In the genomic region with DNA sequence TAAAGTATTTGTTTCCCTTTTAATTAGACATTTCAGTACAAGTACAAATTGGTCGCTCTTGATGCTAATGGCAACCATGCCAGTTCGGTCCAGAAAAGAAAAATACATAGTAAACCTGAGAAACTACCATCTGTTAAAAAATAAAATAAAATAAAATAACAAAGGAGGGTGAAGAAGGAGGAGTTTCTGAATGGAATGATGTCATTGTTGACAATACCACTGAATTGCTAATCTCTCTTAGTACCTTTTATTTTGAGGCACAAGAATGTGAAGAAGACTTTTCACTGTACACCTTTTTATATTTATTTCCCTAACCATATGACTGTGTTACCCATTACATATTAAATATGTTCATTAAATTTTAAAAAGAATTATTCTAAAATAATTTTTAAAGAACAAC, we compare ENCODE assay signal across 36 cellular contexts. TPM values are rescaled to one million over a fixed set of nuclear protein-coding genes. Genes with fewer than 3 reads are reported as not detected.
"Had no signal": no experiment of that assay in that cellular context is flagged by ENCODE, and none has a peak within 500 bp of the region (broad histone marks: within the 10 kb centered on the region; RNA-seq: fewer than 3 reads in every experiment).

No MANE protein-coding gene starts in this region.

- DNase-seq: activated B cell treated with CpG ODN at 0.5 μM for 24 hours; activated CD4-positive, alpha-beta memory T cell treated with anti-CD3 and anti-CD28 coated beads for 36 hours; activated CD4-positive, alpha-beta T cell treated with anti-CD3 and anti-CD28 coated beads for 4 hours; activated CD4-positive, alpha-beta T cell treated with anti-CD3 and anti-CD28 coated beads, Interleukin-2, amount 10 ng/mL, durations not matched to agents 24 days and 14 days; activated CD4-positive, alpha-beta T cell treated with anti-CD3 and anti-CD28 coated beads, Interleukin-2, amount 50 U/mL, for 1 hour; activated CD4-positive, alpha-beta T cell treated with anti-CD3 and anti-CD28 coated beads, Interleukin-2, amount 50 U/mL, for 4 hours; activated CD4-positive, CD25-positive, alpha-beta regulatory T cell treated with anti-CD3 and anti-CD28 coated beads, Interleukin-2, amount 50 U/mL, for 72 hours; activated CD8-positive, alpha-beta memory T cell treated with anti-CD3 and anti-CD28 coated beads, Interleukin-2, amount 50 U/mL, for 4 hours; activated CD8-positive, alpha-beta T cell treated with anti-CD3 and anti-CD28 coated beads for 36 hours; activated effector memory CD4-positive, alpha-beta T cell treated with anti-CD3 and anti-CD28 coated beads, Interleukin-2, amount 50 U/mL, for 16 hours; activated gamma-delta T cell treated with Interleukin-2 at 50 U/mL for 16 hours; activated naive CD4-positive, alpha-beta T cell; activated naive CD4-positive, alpha-beta T cell treated with anti-CD3 and anti-CD28 coated beads for 36 hours; activated naive CD4-positive, alpha-beta T cell treated with anti-CD3 and anti-CD28 coated beads, Interleukin-2, amount 50 U/mL, for 16 hours; activated naive CD8-positive, alpha-beta T cell treated with anti-CD3 and anti-CD28 coated beads for 36 hours; activated T-cell treated with anti-CD3 and anti-CD28 coated beads for 4 hours; activated T-cell treated with anti-CD3 and anti-CD28 coated beads, Interleukin-2, amount 50 U/mL, for 1 hour; activated T-cell treated with anti-CD3 and anti-CD28 coated beads, Interleukin-2, amount 50 U/mL, for 4 hours; activated T-cell treated with anti-CD3 and anti-CD28 coated beads, Interleukin-2, amount 50 U/mL, for 72 hours; adrenal gland; amniotic stem cell; aorta; caudate nucleus; cerebellar nuclear complex; T-helper 1 cell; T-helper 2 cell; T-helper 9 cell had no signal

- H3K4me3 ChIP-seq: adrenal gland, cardiac muscle cell had no signal

- H3K27ac ChIP-seq: adrenal gland, cardiac muscle cell, VCaP had no signal

- H3K4me1 ChIP-seq: adrenal gland had no signal

- H3K36me3 ChIP-seq: adrenal gland, cardiac muscle cell had no signal

- H3K27me3 ChIP-seq: adrenal gland, cardiac muscle cell had no signal

- H3K9me3 ChIP-seq: adrenal gland had no signal

- FAIRE-seq: astrocyte, bronchial epithelial cell, TTC549 had no signal

- ATAC-seq: activated CD8-positive, alpha-beta T cell treated with anti-CD3 and anti-CD28 coated beads for 36 hours; activated naive CD4-positive, alpha-beta T cell treated with anti-CD3 and anti-CD28 coated beads, Interleukin-2, amount 50 U/mL, for 72 hours; activated T-cell treated with anti-CD3 and anti-CD28 coated beads, Interleukin-2, amount 50 U/mL, for 4 hours; activated T-cell treated with anti-CD3 and anti-CD28 coated beads, Interleukin-2, amount 50 U/mL, for 72 hours; activated T-helper 17 cell treated with anti-CD3 and anti-CD28 coated beads, Interleukin-2, amount 50 U/mL, for 72 hours had no signal

RNA-seq across cellular contexts. Expression of a gene that starts 59.1 kb away (rescaled TPM):
- total RNA-seq: activated B cell treated with CpG ODN at 0.5 μM for 24 hours; activated CD4-positive, alpha-beta memory T cell treated with anti-CD3 and anti-CD28 coated beads for 36 hours; activated CD4-positive, alpha-beta T cell treated with anti-CD3 and anti-CD28 coated beads, Interleukin-2, amount 10 ng/mL, durations not matched to agents 24 days and 14 days; activated CD8-positive, alpha-beta memory T cell treated with anti-CD3 and anti-CD28 coated beads for 36 hours; activated CD8-positive, alpha-beta T cell treated with anti-CD3 and anti-CD28 coated beads for 36 hours; activated naive CD4-positive, alpha-beta T cell treated with anti-CD3 and anti-CD28 coated beads for 36 hours; activated naive CD4-positive, alpha-beta T cell treated with anti-CD3 and anti-CD28 coated beads, Interleukin-2, amount 50 U/mL, for 72 hours; activated naive CD8-positive, alpha-beta T cell treated with anti-CD3 and anti-CD28 coated beads for 36 hours; activated T-cell treated with anti-CD3 and anti-CD28 coated beads, Interleukin-2, amount 50 U/mL, for 72 hours; activated T-helper 17 cell treated with anti-CD3 and anti-CD28 coated beads, Interleukin-2, amount 50 U/mL, for 72 hours; astrocyte; bronchial epithelial cell; cardiac muscle cell; chondrocyte had no signal
- polyA plus RNA-seq: aorta, cardiac muscle cell had no signal
